In the genomic region with DNA sequence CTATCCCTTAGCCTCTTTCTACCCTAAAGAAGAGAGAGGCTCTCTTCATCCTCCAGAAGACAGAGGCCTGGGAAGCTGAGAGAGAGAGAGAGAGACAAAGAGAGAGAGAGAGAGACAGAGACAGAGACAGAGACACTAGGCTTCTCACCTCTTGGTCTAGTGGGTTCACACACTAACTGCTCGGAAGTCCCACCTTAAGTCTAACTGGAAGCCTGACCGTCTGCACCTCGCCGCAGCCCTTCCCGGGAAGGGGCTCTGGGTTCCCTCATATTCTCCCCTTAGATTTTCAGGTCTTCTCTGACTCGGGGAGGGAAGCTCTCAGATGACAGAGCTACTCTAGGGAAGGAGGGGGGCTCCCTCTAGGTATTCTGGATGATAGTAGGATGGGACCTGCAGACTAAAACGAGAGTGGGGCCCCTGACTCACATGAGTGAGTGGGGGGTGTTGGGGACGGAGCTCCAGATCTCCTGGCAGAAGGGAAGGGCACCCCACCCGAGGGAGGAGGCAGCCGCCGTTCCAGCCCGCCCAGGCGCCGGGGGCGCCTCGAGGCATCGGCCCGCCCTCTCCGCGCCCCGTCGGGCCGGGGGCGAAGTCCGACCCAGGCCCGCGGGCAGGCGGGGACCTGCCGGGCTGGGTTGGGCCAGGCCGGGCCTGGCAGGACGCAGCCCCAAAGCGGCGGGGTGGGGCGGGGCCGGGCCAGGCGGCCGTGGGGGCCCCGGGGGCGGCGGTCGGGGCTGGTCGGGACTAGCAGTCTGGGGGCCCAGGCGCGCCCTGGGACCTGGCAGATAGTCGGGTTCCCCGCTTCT, we compare ENCODE assay signal across 8 cellular contexts. TPM values are rescaled to one million over a fixed set of nuclear protein-coding genes. Genes with fewer than 3 reads are reported as not detected.
A peak's percentile ranks its signal among the peaks of the same experiment; 100 is the strongest.
DNase-seq lines count a peak whose midpoint lies in the region; ATAC-seq, FAIRE-seq and TF ChIP-seq lines count a peak whose summit lies in the region.

No MANE protein-coding gene starts in this region.

- H3K79me2 ChIP-seq in ACC112 (ENCODE audit: control insufficient read depth, insufficient read depth, low read length, unreplicated experiment): peaks cover 20% of the 10 kb centered on the region

- DNase-seq in GM12891 (ENCODE audit: insufficient read length, low spot score): no peak
- no peak for DNase-seq in WERI-Rb-1
- peak; percentile 42 for DNase-seq in fibroblast of pulmonary artery (ENCODE audit: low read depth)
- no peak for DNase-seq in psoas muscle
- DNase-seq in DMS153 treated with DMSO at 0.1 percent for 48 hours (lab: John Stamatoyannopoulos, UW; ENCODE audit: unreplicated experiment): no peak

- H3K9me3 ChIP-seq in WERI-Rb-1 (ENCODE audit: severe bottlenecking) (no peaks in the 10 kb centered on the region), psoas muscle (no peaks in the 10 kb centered on the region)

- TF ChIP-seq CTCF in WERI-Rb-1 (IDR thresholded peaks at IDR 0.05; ENCODE audit: low read depth, low read length) (no peak), fibroblast of pulmonary artery (IDR thresholded peaks at IDR 0.05; ENCODE audit: low read length, missing control alignments) (no peak), psoas muscle (IDR thresholded peaks at IDR 0.05) (no peak)

- TF ChIP-seq POLR2A in GM12891 (IDR thresholded peaks at IDR 0.05; ENCODE audit: low read depth, low read length): no peak; the same call in 1 of the 2 replicates

- 13 to 17% (median 17%) methylated on average over 22 to 46 of the region's 46 CpGs for WGBS in psoas muscle, 3 donors

- H3K4me1 ChIP-seq in ACC112 (ENCODE audit: control insufficient read depth, insufficient read depth, low read length, unreplicated experiment): peaks cover 44% of the 10 kb centered on the region
- H3K4me1 ChIP-seq in psoas muscle: peaks cover 24% of the 10 kb centered on the region

- peak overlapping the region; percentile 93 for H3K4me3 ChIP-seq in ACC112 (ENCODE audit: low read depth, low read length)
- peak overlapping the region; percentile 81 for H3K4me3 ChIP-seq in WERI-Rb-1 (ENCODE audit: low read depth, low read length)
- H3K4me3 ChIP-seq in fibroblast of pulmonary artery (replicated peaks; ENCODE audit: low read depth, low read length): peak overlapping the region; percentile 99
- H3K4me3 ChIP-seq in psoas muscle: peak overlapping the region; percentile 99

- H3K27me3 ChIP-seq in ACC112 (ENCODE audit: insufficient read depth, low read length) (no peaks in the 10 kb centered on the region), WERI-Rb-1 (ENCODE audit: insufficient read depth, low read depth, severe bottlenecking) (no peaks in the 10 kb centered on the region), psoas muscle (ENCODE audit: insufficient read depth in 3 of 3, low read length in 2 of 3) (no peaks in the 10 kb centered on the region)

- intact Hi-C loops in psoas muscle (cut with DNase I): no loop called here

- ATAC-seq in psoas muscle (no peak), HG03196 (IDR thresholded peaks at IDR 0.05; ENCODE audit: unreplicated experiment) (no peak), HG02623 (IDR thresholded peaks at IDR 0.05; ENCODE audit: unreplicated experiment) (no peak)

- FAIRE-seq in GM12891 (lab: Jason Lieb, UNC): no peak

- H3K27ac ChIP-seq in ACC112 (ENCODE audit: low read depth, low read length) (peak overlapping the region; percentile 100), WERI-Rb-1 (peak overlapping the region; percentile 96), psoas muscle (peak overlapping the region; percentile 99)

- H3K36me3 ChIP-seq in ACC112 (ENCODE audit: insufficient read depth, low read length) (no peaks in the 10 kb centered on the region), WERI-Rb-1 (no peaks in the 10 kb centered on the region), psoas muscle (ENCODE audit: insufficient read depth in 1 of 2, low read depth in 1 of 2) (no peaks in the 10 kb centered on the region)

- peak overlapping the region; percentile 50 for H2AFZ ChIP-seq in ACC112 (ENCODE audit: low read length, unreplicated experiment)

TF ChIP-seq in GM12891, 5 proteins besides CTCF, POLR2A, EP300 and RAD21:
- TF ChIP-seq POLR2AphosphoS5 (IDR thresholded peaks at IDR 0.05; ENCODE audit: low read depth, low read length) (no peak), PAX5 (IDR thresholded peaks at IDR 0.05; ENCODE audit: insufficient read depth, low read length, severe bottlenecking) (no peak), SPI1 (IDR thresholded peaks at IDR 0.05; ENCODE audit: low read depth, low read length) (no peak), TAF1 (IDR thresholded peaks at IDR 0.05; ENCODE audit: low read depth, low read length) (0 out of 2 replicates have a peak, but pooled peaks have one; percentile 9)

RNA-seq across cellular contexts. Expression of a gene that starts 2.0 kb away (rescaled TPM):
- 85.5 TPM for polyA plus RNA-seq in GM12891 (2012; ENCODE audit: low read depth, missing spikeins)
- 100 to 1,000 TPM in 2 of 4 donors, 10 to 100 TPM in 2; 29.2 to 217 (median 73.6) TPM for total RNA-seq in psoas muscle
- 100 to 1,000 TPM in 1 of 3 donors, 10 to 100 TPM in 2; 25.1 to 145 (median 31.9) TPM for polyA plus RNA-seq in psoas muscle

RNA-seq across cellular contexts. Expression of a gene that starts 12.3 kb away (rescaled TPM):
- polyA plus RNA-seq in GM12891 (2012; ENCODE audit: low read depth, missing spikeins): 154 TPM
- total RNA-seq in psoas muscle: 100 to 1,000 TPM; 273 to 419 (median 370) TPM
- polyA plus RNA-seq in psoas muscle: 100 to 1,000 TPM; 329 to 535 (median 396) TPM

RNA-seq across cellular contexts. Expression of a gene that starts 12.6 kb away (rescaled TPM):
- polyA plus RNA-seq in GM12891 (2012; ENCODE audit: low read depth, missing spikeins): 9.6 TPM
- 1 to 10 TPM in 3 of 4 donors, under 1 TPM in 1; 0.92 to 3.2 (median 2.0) TPM for total RNA-seq in psoas muscle
- polyA plus RNA-seq in psoas muscle: 1 to 10 TPM; 1.9 to 2.5 (median 2.0) TPM

RNA-seq across cellular contexts. Expression of a gene that starts 13.9 kb away (rescaled TPM):
- 8.8 TPM for polyA plus RNA-seq in GM12891 (2012; ENCODE audit: low read depth, missing spikeins)
- total RNA-seq in psoas muscle: 10 to 100 TPM; 20.3 to 33.0 (median 23.8) TPM
- polyA plus RNA-seq in psoas muscle: 10 to 100 TPM; 11.3 to 21.7 (median 19.0) TPM

RNA-seq across cellular contexts. Expression of a gene that starts 17.1 kb away (rescaled TPM):
- polyA plus RNA-seq in GM12891 (2012; ENCODE audit: low read depth, missing spikeins): 31.7 TPM
- total RNA-seq in psoas muscle: 1 to 10 TPM; 2.4 to 5.0 (median 3.0) TPM
- polyA plus RNA-seq in psoas muscle: 1 to 10 TPM; 3.6 to 9.0 (median 8.6) TPM
